8 cellular contexts compared by ENCODE assay signal in the genomic region with DNA sequence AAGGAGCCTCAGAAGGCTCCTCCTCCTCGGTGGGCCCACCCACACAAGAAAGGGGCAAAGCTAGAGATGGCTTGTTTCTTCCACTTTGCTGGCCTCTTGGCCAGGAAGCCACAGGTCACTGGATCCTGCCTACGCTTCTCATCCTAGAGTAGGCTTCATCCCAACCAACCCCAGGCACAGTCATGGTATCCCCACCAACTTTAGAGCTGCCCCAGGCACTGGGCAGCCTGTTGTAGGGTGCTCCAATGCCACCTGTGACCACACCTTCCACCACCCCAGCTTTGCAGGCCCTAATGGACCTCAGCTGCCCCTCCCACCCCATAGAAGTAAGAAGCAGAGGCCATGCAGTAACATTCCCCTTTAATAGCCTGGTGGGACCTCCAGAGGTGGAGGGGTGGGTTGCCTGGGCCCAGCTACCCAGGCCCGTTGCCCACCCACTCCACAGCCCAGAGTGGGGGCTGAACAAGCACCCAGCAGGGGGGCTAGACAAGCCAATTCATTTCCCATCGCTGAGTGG. TPM values are rescaled to one million over a fixed set of nuclear protein-coding genes. Genes with fewer than 3 reads are reported as not detected.
DNase-seq lines count a peak whose midpoint lies in the region; ATAC-seq and TF ChIP-seq lines count a peak whose summit lies in the region.

No MANE protein-coding gene starts in this region.

- H3K27me3 ChIP-seq in heart left ventricle (no peaks in the 10 kb centered on the region), mammary epithelial cell (ENCODE audit: insufficient read depth, low read length) (no peaks in the 10 kb centered on the region), uterus (no peaks in the 10 kb centered on the region)

- peak overlapping the region; percentile 100 for H3K27ac Mint-ChIP-seq in mesothelial cell of epicardium

- H3K4me1 ChIP-seq in heart left ventricle (peaks cover 7 to 53% (median 44%) of the 10 kb centered on the region in 12 donors), mammary epithelial cell (ENCODE audit: insufficient read depth, low read length) (peaks cover 32% of the 10 kb centered on the region), uterus (peaks cover 11 to 12% of the 10 kb centered on the region in 2 donors)

- CTCF ChIA-PET in mammary epithelial cell (lab: Charles Lee; ENCODE audit: low non-redundant PET), result interaction anchor here (1.1 kb wide), 1 partner anchor 36 kb away, joined by 3 read pairs; a partner anchor contains a TSS

- no peaks in the 10 kb centered on the region for H3K9me3 Mint-ChIP-seq in mesothelial cell of epicardium

- no peaks in the 10 kb centered on the region for H4K20me1 ChIP-seq in mammary epithelial cell (ENCODE audit: insufficient read depth, low read length)

- dilution Hi-C loops in mammary epithelial cell (cut with HindIII; ENCODE audit: low sequenced_read_pairs), result no loop called here

- H3K9ac ChIP-seq in mammary epithelial cell (ENCODE audit: insufficient read depth, low read length), result peak overlapping the region; percentile 7

- H3K9me3 ChIP-seq in heart left ventricle (no peaks in the 10 kb centered on the region), mammary epithelial cell (replicated peaks; ENCODE audit: insufficient read depth, low read length) (no peaks in the 10 kb centered on the region), uterus (no peaks in the 10 kb centered on the region)

- DNase-seq in heart left ventricle (peak in 1 of 5 donors; percentile 24), Right ventricle myocardium inferior (ENCODE audit: missing footprints) (no peak), mammary epithelial cell (no peak), mesothelial cell of epicardium (ENCODE audit: low spot score in 2 of 2, unreplicated experiment in 2 of 2) (no peak), uterus (no peak), anterior cingulate cortex (lab: John Stamatoyannopoulos, UW) (no peak), NCI-H128 (lab: John Stamatoyannopoulos, UW; ENCODE audit: unreplicated experiment) (no peak), activated gamma-delta T cell treated with Interleukin-2 at 50 U/mL for 16 hours (no peak)

- peaks cover 63% of the 10 kb centered on the region for H3K79me2 ChIP-seq in mammary epithelial cell (ENCODE audit: insufficient read depth, low read length)

- peak overlapping the region; percentile 66 to 100 (median 94) for H3K27ac ChIP-seq in heart left ventricle
- peak overlapping the region; percentile 51 for H3K27ac ChIP-seq in mammary epithelial cell (ENCODE audit: insufficient read depth, low read depth, low read length)
- H3K27ac ChIP-seq in uterus, result peak overlapping the region; percentile 91 to 94

- no TSS peak for BruUV-seq in mammary epithelial cell (replicated peaks; lab: Mats Ljungman, UMichigan)

- H2AFZ ChIP-seq in mammary epithelial cell (ENCODE audit: low read depth, low read length), result peak overlapping the region; percentile 70

- TF ChIP-seq CTCF in heart left ventricle (IDR thresholded peaks at IDR 0.05) (no peak), mammary epithelial cell (conservative IDR thresholded peaks at IDR 0.05 in 1 of 2, IDR thresholded peaks at IDR 0.05 in 1 of 2; ENCODE audit: extremely low read depth in 1 of 2, insufficient read depth in 1 of 2, low read depth in 1 of 2, low read length in 2 of 2) (no peak), mesothelial cell of epicardium (IDR thresholded peaks at IDR 0.05; ENCODE audit: unreplicated experiment) (no peak), uterus (IDR thresholded peaks at IDR 0.05) (no peak)

- in situ Hi-C loops in mammary epithelial cell (cut with MboI; ENCODE audit: low sequenced_read_pairs in 2 of 2), result no loop called here

- peaks cover 26% of the 10 kb centered on the region for H3K36me3 Mint-ChIP-seq in mesothelial cell of epicardium

- peaks cover 0 to 53% (median 43%) of the 10 kb centered on the region in 9 donors for H3K36me3 ChIP-seq in heart left ventricle
- H3K36me3 ChIP-seq in mammary epithelial cell (ENCODE audit: insufficient read depth, low read length), result peaks cover 13% of the 10 kb centered on the region
- H3K36me3 ChIP-seq in uterus, result no peaks in the 10 kb centered on the region

- intact Hi-C loops in heart left ventricle (cut with DNase I), result loop anchor here in 2 of 10 donors (1.0 kb wide), 1 partner anchor 11 kb away; a partner anchor contains a TSS
- intact Hi-C loops in Right ventricle myocardium inferior (cut with DNase I), result no loop called here
- intact Hi-C loops in mammary epithelial cell (cut with micrococcal nuclease), result loop anchor here (1.0 kb wide), 1 partner anchor 36 kb away; a partner anchor contains a TSS
- intact Hi-C loops in uterus (cut with DNase I; ENCODE audit: low total_unique reads), result no loop called here

- ATAC-seq in heart left ventricle (no peak), Right ventricle myocardium inferior (no peak)

- H3K4me3 ChIP-seq in heart left ventricle, result peak overlapping the region; percentile 8 to 97 (median 82)
- H3K4me3 ChIP-seq in mammary epithelial cell (replicated peaks in 1 of 3; ENCODE audit: insufficient read depth in 1 of 3, low read depth in 2 of 3, low read length in 3 of 3), result peak overlapping the region; percentile 61 to 76 (median 72)
- peak overlapping the region; percentile 69 to 77 for H3K4me3 ChIP-seq in uterus

- WGBS in heart left ventricle, 4 donors, result 41 to 60% (median 45%) methylated on average over 4 of the region's 4 CpGs
- 80% methylated on average over 1 of the region's 4 CpGs for WGBS in mammary epithelial cell (ENCODE audit: low coverage, missing lambda C conversion rate)

- peak overlapping the region; percentile 86 for H3K4me2 ChIP-seq in mammary epithelial cell (ENCODE audit: insufficient read depth, low read depth, low read length)

- no peaks in the 10 kb centered on the region for H3K27me3 Mint-ChIP-seq in mesothelial cell of epicardium (ENCODE audit: low read depth)

- peak overlapping the region; percentile 94 for H3K4me3 Mint-ChIP-seq in mesothelial cell of epicardium

- TF ChIP-seq POLR2A in heart left ventricle (IDR thresholded peaks at IDR 0.05), result no peak
- TF ChIP-seq POLR2A in uterus (IDR thresholded peaks at IDR 0.05), result no peak

- H3K4me1 Mint-ChIP-seq in mesothelial cell of epicardium, result peaks cover 53% of the 10 kb centered on the region

RNA-seq across cellular contexts. Expression of a gene that starts 0.5 kb away (rescaled TPM):
- total RNA-seq in heart left ventricle, result 100 to 1,000 TPM; 113 to 155 (median 129) TPM
- polyA plus RNA-seq in heart left ventricle, result 100 to 1,000 TPM; 192 to 266 TPM
- total RNA-seq in Right ventricle myocardium inferior, result 123 TPM
- total RNA-seq in mammary epithelial cell, result 100 to 1,000 TPM in 1 of 2 donors, 10 to 100 TPM in 1; 74.2 to 107 TPM
- 161 TPM for polyA plus RNA-seq in mammary epithelial cell
- polyA minus RNA-seq in mammary epithelial cell, result 111 TPM
- total RNA-seq in mesothelial cell of epicardium, result 82.9 to 86.5 TPM (median 84.3 TPM) in 3 replicates
- total RNA-seq in uterus, result 10 to 100 TPM; 30.9 to 77.8 (median 56.0) TPM

RNA-seq across cellular contexts. Expression of a gene that starts 3.0 kb away (rescaled TPM):
- total RNA-seq in heart left ventricle, result 100 to 1,000 TPM in 6 of 9 donors, 10 to 100 TPM in 3; 35.3 to 139 (median 115) TPM
- polyA plus RNA-seq in heart left ventricle, result 100 to 1,000 TPM in 1 of 2 donors, 10 to 100 TPM in 1; 64.7 to 114 TPM
- 130 TPM for total RNA-seq in Right ventricle myocardium inferior
- total RNA-seq in mammary epithelial cell, result 10 to 100 TPM; 46.2 to 96.5 TPM
- polyA plus RNA-seq in mammary epithelial cell, result 94.5 TPM
- polyA minus RNA-seq in mammary epithelial cell, result 273 TPM
- total RNA-seq in mesothelial cell of epicardium, result 66.2 to 74.7 TPM (median 73.4 TPM) in 3 replicates
- 10 to 100 TPM in 3 of 4 donors, 1 to 10 TPM in 1; 6.1 to 63.7 (median 24.9) TPM for total RNA-seq in uterus

RNA-seq across cellular contexts. Expression of a gene that starts 11.6 kb away (rescaled TPM):
- total RNA-seq in heart left ventricle (100 to 1,000 TPM; 122 to 265 (median 163) TPM), Right ventricle myocardium inferior (143 TPM), mammary epithelial cell (100 to 1,000 TPM; 180 to 331 TPM), mesothelial cell of epicardium (577 to 599 TPM (median 579 TPM) in 3 replicates), uterus (100 to 1,000 TPM; 192 to 322 (median 280) TPM)
- polyA plus RNA-seq in heart left ventricle (100 to 1,000 TPM in 1 of 2 donors, 10 to 100 TPM in 1; 88.0 to 160 TPM), mammary epithelial cell (386 TPM)
- polyA minus RNA-seq in mammary epithelial cell, result 1,355 TPM

RNA-seq across cellular contexts. Expression of a gene that starts 17.7 kb away (rescaled TPM):
- 10 to 100 TPM in 2 of 9 donors, 1 to 10 TPM in 7; 7.5 to 12.0 (median 9.1) TPM for total RNA-seq in heart left ventricle
- polyA plus RNA-seq in heart left ventricle, result 10 to 100 TPM in 1 of 2 donors, 1 to 10 TPM in 1; 6.2 to 12.5 TPM
- 10.0 TPM for total RNA-seq in Right ventricle myocardium inferior
- 10 to 100 TPM; 16.7 to 21.5 TPM for total RNA-seq in mammary epithelial cell
- polyA plus RNA-seq in mammary epithelial cell, result 8.8 TPM
- 18.3 TPM for polyA minus RNA-seq in mammary epithelial cell
- total RNA-seq in mesothelial cell of epicardium, result 42.6 to 43.9 TPM (median 42.8 TPM) in 3 replicates
- 10 to 100 TPM; 26.5 to 41.5 (median 30.0) TPM for total RNA-seq in uterus

RNA-seq across cellular contexts. Expression of a gene that starts 35.8 kb away (rescaled TPM):
- total RNA-seq in heart left ventricle (10 to 100 TPM in 8 of 9 donors, 1 to 10 TPM in 1; 9.0 to 13.4 (median 10.5) TPM), Right ventricle myocardium inferior (9.9 TPM), mammary epithelial cell (10 to 100 TPM in 1 of 2 donors, 1 to 10 TPM in 1; 8.2 to 14.1 TPM), mesothelial cell of epicardium (24.4 to 27.1 TPM (median 24.9 TPM) in 3 replicates), uterus (10 to 100 TPM in 1 of 4 donors, 1 to 10 TPM in 2, under 1 TPM in 1; 0.88 to 17.8 (median 3.8) TPM)
- polyA plus RNA-seq in heart left ventricle (1 to 10 TPM; 6.9 to 9.2 TPM), mammary epithelial cell (8.5 TPM)
- 4.0 TPM for polyA minus RNA-seq in mammary epithelial cell
